1 cellular context compared by ENCODE assay signal in genomic region chr1:145845514-145846161, GRCh38.
TF ChIP-seq lines count a peak whose summit lies in the region.

Gene NUDT17 (plus strand): TSS chr1:145845630. CDS start chr1:145845641, 11 bp downstream.

TF ChIP-seq in HepG2, 621 proteins besides CTCF, POLR2A, EP300 and RAD21 (continued from another document and continues in another):
- TF ChIP-seq ZBTB10 (CRISPR knock-in tag; IDR thresholded peaks at IDR 0.05; ENCODE audit: borderline replicate concordance): peak; percentile 66; the same call in 1 of the 2 replicates
- TF ChIP-seq MTERF4 (CRISPR knock-in tag; IDR thresholded peaks at IDR 0.05): no peak
- TF ChIP-seq HOXA5 (CRISPR knock-in tag; IDR thresholded peaks at IDR 0.05): no peak
- no peak for TF ChIP-seq AHR (CRISPR knock-in tag; IDR thresholded peaks at IDR 0.05)
- no peak for TF ChIP-seq ZNF34 (CRISPR knock-in tag; IDR thresholded peaks at IDR 0.05; ENCODE audit: borderline replicate concordance)
- TF ChIP-seq SMARCE1 (IDR thresholded peaks at IDR 0.05; ENCODE audit: borderline replicate concordance): no peak
- no peak for TF ChIP-seq ZNF337 (CRISPR knock-in tag; IDR thresholded peaks at IDR 0.05; ENCODE audit: borderline replicate concordance, low read depth)
- 0 out of 2 replicates have a peak, but pooled peaks have one; percentile 36 for TF ChIP-seq ZNF546 (CRISPR knock-in tag; conservative IDR thresholded peaks at IDR 0.05)
- TF ChIP-seq AHDC1 (CRISPR knock-in tag; IDR thresholded peaks at IDR 0.05; ENCODE audit: borderline replicate concordance): no peak
- no peak for TF ChIP-seq TERF1 (CRISPR knock-in tag; IDR thresholded peaks at IDR 0.05)
- no peak for TF ChIP-seq ZNF431 (CRISPR knock-in tag; IDR thresholded peaks at IDR 0.05; ENCODE audit: borderline replicate concordance, low read depth)
- TF ChIP-seq NR2C2 (CRISPR knock-in tag; IDR thresholded peaks at IDR 0.05; ENCODE audit: borderline replicate concordance): no peak
- no peak for TF ChIP-seq ZNF407 (CRISPR knock-in tag; IDR thresholded peaks at IDR 0.05; ENCODE audit: not compliant biosample characterization)
- no peak for TF ChIP-seq ZNF343 (CRISPR knock-in tag; IDR thresholded peaks at IDR 0.05)
- peak; percentile 39 for TF ChIP-seq SRSF1 (optimal IDR thresholded peaks at IDR 0.05; ENCODE audit: low read depth, low read length)
- no peak for TF ChIP-seq MAZ (IDR thresholded peaks at IDR 0.05; ENCODE audit: borderline replicate concordance, low read depth, low read length)
- TF ChIP-seq MAZ (CRISPR knock-in tag; IDR thresholded peaks at IDR 0.05; ENCODE audit: low read depth): peak; percentile 71; the same call in 1 of the 2 replicates
- no peak for TF ChIP-seq ZNF784 (CRISPR knock-in tag; IDR thresholded peaks at IDR 0.05; ENCODE audit: borderline replicate concordance)
- peak; percentile 56; the same call in 1 of the 2 replicates for TF ChIP-seq ZNF891 (CRISPR knock-in tag; IDR thresholded peaks at IDR 0.05)
- no peak for TF ChIP-seq HMGA1 (CRISPR knock-in tag; conservative IDR thresholded peaks at IDR 0.05)
- TF ChIP-seq FOSL2 (CRISPR knock-in tag; IDR thresholded peaks at IDR 0.05): peak; percentile 17; the same call in 1 of the 2 replicates
- no peak for TF ChIP-seq ZMAT5 (CRISPR knock-in tag; IDR thresholded peaks at IDR 0.05; ENCODE audit: borderline replicate concordance, low read depth)
- no peak for TF ChIP-seq ZNF430 (CRISPR knock-in tag; IDR thresholded peaks at IDR 0.05)
- TF ChIP-seq ARHGAP35 (CRISPR knock-in tag; IDR thresholded peaks at IDR 0.05; ENCODE audit: borderline replicate concordance): peak; percentile 33; the same call in 1 of the 2 replicates
- no peak for TF ChIP-seq HNF4A (CRISPR knock-in tag; IDR thresholded peaks at IDR 0.05)
- no peak for TF ChIP-seq ZNF225 (CRISPR knock-in tag; IDR thresholded peaks at IDR 0.05)
- TF ChIP-seq HES4 (CRISPR knock-in tag; IDR thresholded peaks at IDR 0.05; ENCODE audit: borderline replicate concordance): no peak
- TF ChIP-seq ZNF652 (CRISPR knock-in tag; IDR thresholded peaks at IDR 0.05; ENCODE audit: borderline replicate concordance, low read depth): no peak
- no peak for TF ChIP-seq PCBP2 (optimal IDR thresholded peaks at IDR 0.05; ENCODE audit: low read depth, low read length, poor library complexity, severe bottlenecking)
- no peak for TF ChIP-seq ZSCAN25 (CRISPR knock-in tag; IDR thresholded peaks at IDR 0.05)
- no peak for TF ChIP-seq ZBTB21 (CRISPR knock-in tag; IDR thresholded peaks at IDR 0.05)
- no peak for TF ChIP-seq LBX2 (CRISPR knock-in tag; IDR thresholded peaks at IDR 0.05; ENCODE audit: borderline replicate concordance)
- no peak for TF ChIP-seq ZFP62 (CRISPR knock-in tag; IDR thresholded peaks at IDR 0.05)
- no peak for TF ChIP-seq E2F5 (CRISPR knock-in tag; conservative IDR thresholded peaks at IDR 0.05)
- no peak for TF ChIP-seq ZNF274 (CRISPR knock-in tag; IDR thresholded peaks at IDR 0.05)
- peak; percentile 58; the same call in 1 of the 2 replicates for TF ChIP-seq KDM4B (CRISPR knock-in tag; IDR thresholded peaks at IDR 0.05)
- TF ChIP-seq ZNF572 (CRISPR knock-in tag; IDR thresholded peaks at IDR 0.05): 0 out of 2 replicates have a peak, but pooled peaks have one; percentile 41
- TF ChIP-seq RAD51 (IDR thresholded peaks at IDR 0.05; ENCODE audit: borderline replicate concordance): no peak
- peak; percentile 72; the same call in 1 of the 2 replicates for TF ChIP-seq KLF6 (CRISPR knock-in tag; IDR thresholded peaks at IDR 0.05)
- no peak for TF ChIP-seq SP4 (CRISPR knock-in tag; IDR thresholded peaks at IDR 0.05)
- TF ChIP-seq ZNF75D (CRISPR knock-in tag; IDR thresholded peaks at IDR 0.05; ENCODE audit: borderline replicate concordance): no peak
- TF ChIP-seq ZNF766 (CRISPR knock-in tag; IDR thresholded peaks at IDR 0.05; ENCODE audit: borderline replicate concordance): 0 out of 2 replicates have a peak, but pooled peaks have one; percentile 32
